24 cellular contexts compared by ENCODE assay signal in the genomic region with DNA sequence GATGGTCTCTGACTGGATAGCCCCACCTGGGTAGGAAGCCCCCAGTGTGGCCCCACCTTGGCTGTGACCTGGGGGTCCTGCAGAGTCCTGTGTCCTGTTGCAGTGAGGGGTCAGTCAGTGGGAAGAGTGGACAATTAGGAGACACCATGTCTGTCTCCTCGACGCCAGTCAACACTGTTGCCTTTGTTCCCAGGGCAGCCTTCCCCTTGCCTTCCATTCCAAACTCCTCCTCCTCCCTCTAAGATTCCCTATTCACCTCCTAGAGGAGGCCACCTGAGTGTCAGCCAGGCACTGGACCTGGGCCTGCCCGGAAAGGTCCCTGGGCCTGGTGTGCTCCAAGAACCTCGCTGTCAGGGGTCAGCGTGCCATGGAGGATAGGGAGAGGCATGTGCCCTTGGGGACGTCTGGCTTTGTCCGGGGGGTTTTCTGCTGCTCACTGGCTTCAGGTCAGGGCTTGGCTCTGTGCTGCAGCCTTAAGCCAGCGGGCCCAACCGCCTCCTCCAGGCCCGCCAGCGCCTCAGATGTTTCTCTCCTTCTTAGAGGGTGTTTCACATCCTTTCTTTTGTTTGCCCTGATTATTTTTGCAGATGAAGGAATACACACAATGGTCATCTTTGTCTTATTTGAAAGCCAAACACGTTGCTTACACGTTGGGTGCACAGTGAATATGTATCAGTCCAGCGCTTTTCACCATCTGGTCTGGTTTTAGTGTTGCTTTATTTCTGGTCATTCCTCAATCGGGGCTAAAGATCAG.
DNase-seq lines count a peak whose midpoint lies in the region; ATAC-seq and TF ChIP-seq lines count a peak whose summit lies in the region.
"Had no signal": no experiment of that assay in that cellular context is flagged by ENCODE, and none has a peak within 500 bp of the region (broad histone marks: within the 10 kb centered on the region; RNA-seq: fewer than 3 reads in every experiment).

No MANE protein-coding gene starts in this region.

- POLR2A ChIA-PET in SK-N-SH (lab: Yijun Ruan, JAX) = interaction anchor here (0.6 kb wide), 1 partner anchor 268 kb away, joined by 5 read pairs; no protein-coding TSS in a partner anchor

- CTCF ChIA-PET in SK-N-SH (lab: Yijun Ruan, JAX) = no interaction called here

- no peak overlapping the region for H3K9ac ChIP-seq in SK-N-SH
- H3K9ac ChIP-seq: KMS-11 had no signal

- TF ChIP-seq EP300 in SK-N-SH (IDR thresholded peaks at IDR 0.05; ENCODE audit: borderline replicate concordance in 1 of 2, low read depth in 1 of 2, low read length in 1 of 2) (no peak), stomach (IDR thresholded peaks at IDR 0.05) (no peak)

- no peak overlapping the region for H3K4me3 ChIP-seq in SK-N-SH (ENCODE audit: low read depth in 2 of 2, low read length in 1 of 2)
- no peak overlapping the region for H3K4me3 ChIP-seq in stomach
- H3K4me3 ChIP-seq: prostate gland, skin epidermis had no signal

- peaks cover 38% of the 10 kb centered on the region for H3K4me1 Mint-ChIP-seq in activated T-helper 17 cell treated with anti-CD3 and anti-CD28 coated beads, Interleukin-2, amount 50 U/mL, for 72 hours

- H3K27me3 Mint-ChIP-seq in activated T-helper 17 cell treated with anti-CD3 and anti-CD28 coated beads, Interleukin-2, amount 50 U/mL, for 72 hours = no peaks in the 10 kb centered on the region
- H3K27me3 Mint-ChIP-seq: dendritic cell treated with granulocyte-macrophage colony-stimulating factor and Interleukin-4, amounts not matched to agents 40 ng/mL and 50 ng/mL, for 4 days; type B pancreatic cell had no signal

- TF ChIP-seq RAD21 in SK-N-SH (IDR thresholded peaks at IDR 0.05; ENCODE audit: low read length) = no peak

- no peaks in the 10 kb centered on the region for H3K9me3 Mint-ChIP-seq in activated T-helper 17 cell treated with anti-CD3 and anti-CD28 coated beads, Interleukin-2, amount 50 U/mL, for 72 hours
- H3K9me3 Mint-ChIP-seq: dendritic cell treated with granulocyte-macrophage colony-stimulating factor and Interleukin-4, amounts not matched to agents 40 ng/mL and 50 ng/mL, for 4 days; natural killer cell; type B pancreatic cell had no signal

- TF ChIP-seq CTCF in SK-N-SH (IDR thresholded peaks at IDR 0.05) (no peak), stomach (IDR thresholded peaks at IDR 0.05) (no peak)

- 96% methylated on average over 13 of the region's 15 CpGs for WGBS in SK-N-SH (ENCODE audit: low lambda C conversion rate)
- WGBS in stomach, 5 donors = 63 to 79% (median 75%) methylated on average over 15 of the region's 15 CpGs

- H3K9me3 ChIP-seq in SK-N-SH = no peaks in the 10 kb centered on the region
- no peaks in the 10 kb centered on the region for H3K9me3 ChIP-seq in stomach
- H3K9me3 ChIP-seq: prostate gland had no signal

- intact Hi-C loops in stomach (cut with DNase I; ENCODE audit: low total_unique reads) = no loop called here

- H3K36me3 ChIP-seq in SK-N-SH (replicated peaks in 1 of 2; ENCODE audit: control insufficient read depth in 1 of 2, insufficient read depth in 2 of 2, low read length in 1 of 2) (no peaks in the 10 kb centered on the region), stomach (peaks cover 0 to 6% (median 0%) of the 10 kb centered on the region in 4 donors)
- H3K36me3 ChIP-seq: prostate gland had no signal

- no peak for ATAC-seq in SK-N-SH treated with all-trans-retinoic acid at 6 μM for 48 hours
- no peak for ATAC-seq in activated T-helper 17 cell treated with anti-CD3 and anti-CD28 coated beads, Interleukin-2, amount 50 U/mL, for 72 hours (replicated peaks)
- ATAC-seq in HG03175 (IDR thresholded peaks at IDR 0.05; ENCODE audit: unreplicated experiment) = no peak
- ATAC-seq: natural killer cell; stimulated activated naive CD8-positive, alpha-beta T cell treated with anti-CD3 and anti-CD28 coated beads, Interleukin-15, Interleukin-2, amounts not matched to agents 100 U/mL and 50 U/mL, for 24 hours had no signal

- no peak for TF ChIP-seq POLR2A in stomach (IDR thresholded peaks at IDR 0.05)

- H3K27me3 ChIP-seq in SK-N-SH (ENCODE audit: insufficient read depth) (no peaks in the 10 kb centered on the region), stomach (no peaks in the 10 kb centered on the region)

- H3K27ac Mint-ChIP-seq in activated T-helper 17 cell treated with anti-CD3 and anti-CD28 coated beads, Interleukin-2, amount 50 U/mL, for 72 hours = peak overlapping the region; percentile 46
- H3K27ac Mint-ChIP-seq: dendritic cell treated with granulocyte-macrophage colony-stimulating factor and Interleukin-4, amounts not matched to agents 40 ng/mL and 50 ng/mL, for 4 days; type B pancreatic cell had no signal

- H4K20me1 ChIP-seq in SK-N-SH (ENCODE audit: insufficient read depth) = peaks cover 14% of the 10 kb centered on the region; the same call in 1 of the 2 replicates

- H3K27ac ChIP-seq in SK-N-SH (ENCODE audit: low read depth in 2 of 2, low read length in 1 of 2) = peak overlapping the region in 1 of 2 experiments; percentile 34; a peak in 1 of 4 replicates
- H3K27ac ChIP-seq in stomach = peak overlapping the region; percentile 75 to 93 (median 84)
- H3K27ac ChIP-seq: 22Rv1, KMS-11, prostate gland, skin epidermis had no signal

- no peaks in the 10 kb centered on the region for H3K79me2 ChIP-seq in SK-N-SH (ENCODE audit: insufficient read depth)

- H3K36me3 Mint-ChIP-seq in activated T-helper 17 cell treated with anti-CD3 and anti-CD28 coated beads, Interleukin-2, amount 50 U/mL, for 72 hours (ENCODE audit: low read depth) = peaks cover 23% of the 10 kb centered on the region
- H3K36me3 Mint-ChIP-seq: natural killer cell, type B pancreatic cell had no signal

- H3K4me1 ChIP-seq in SK-N-SH (ENCODE audit: control insufficient read depth in 1 of 2, insufficient read depth in 2 of 2, low read depth in 1 of 2, low read length in 1 of 2) (peaks cover 0 to 80% of the 10 kb centered on the region in 2 experiments; a peak in 1 of 4 replicates), stomach (peaks cover 38 to 65% (median 55%) of the 10 kb centered on the region in 4 donors)

- no peak overlapping the region for H3K4me3 Mint-ChIP-seq in activated T-helper 17 cell treated with anti-CD3 and anti-CD28 coated beads, Interleukin-2, amount 50 U/mL, for 72 hours
- H3K4me3 Mint-ChIP-seq: dendritic cell treated with granulocyte-macrophage colony-stimulating factor and Interleukin-4, amounts not matched to agents 40 ng/mL and 50 ng/mL, for 4 days; natural killer cell; type B pancreatic cell had no signal

- H3F3A ChIP-seq in SK-N-SH (replicated peaks; ENCODE audit: insufficient read depth) = no peaks in the 10 kb centered on the region

- peak; percentile 60 for DNase-seq in SK-N-SH
- peak; percentile 13 for DNase-seq in midbrain (lab: John Stamatoyannopoulos, UW)
- no peak for DNase-seq in stomach
- no peak for DNase-seq in NCI-H187 (lab: John Stamatoyannopoulos, UW)
- DNase-seq in 8988T = no peak
- DNase-seq: activated CD4-positive, CD25-positive, alpha-beta regulatory T cell treated with anti-CD3 and anti-CD28 coated beads, Interleukin-2, amount 50 U/mL, for 72 hours; AML-193; Calu3; EL; H7; hippocampal formation; natural killer cell; NCI-H1092 treated with DMSO at 0.1 percent for 48 hours; NCI-H524; stimulated activated naive CD8-positive, alpha-beta T cell treated with anti-CD3 and anti-CD28 coated beads, Interleukin-15, Interleukin-2, amounts not matched to agents 100 U/mL and 50 U/mL, for 24 hours had no signal

- no peak overlapping the region for H3K4me2 ChIP-seq in SK-N-SH
- H3K4me2 ChIP-seq: KMS-11 had no signal

- no peak overlapping the region for H2AFZ ChIP-seq in SK-N-SH (ENCODE audit: low read depth)

- no peaks in the 10 kb centered on the region for H3K9me2 ChIP-seq in SK-N-SH

TF ChIP-seq in SK-N-SH, 30 proteins besides CTCF, POLR2A, EP300 and RAD21:
- TF ChIP-seq RCOR1 (IDR thresholded peaks at IDR 0.05; ENCODE audit: low read length) (no peak), FOXM1 (IDR thresholded peaks at IDR 0.05; ENCODE audit: low read depth) (no peak), YY1 (IDR thresholded peaks at IDR 0.05; ENCODE audit: low read depth) (no peak), MEF2A (IDR thresholded peaks at IDR 0.05; ENCODE audit: borderline replicate concordance, low read depth) (no peak), RFX5 (IDR thresholded peaks at IDR 0.05; ENCODE audit: low read length) (no peak), TCF12 (IDR thresholded peaks at IDR 0.05) (no peak), GATA2 (CRISPR knock-in tag; IDR thresholded peaks at IDR 0.05) (no peak), CHD2 (IDR thresholded peaks at IDR 0.05; ENCODE audit: low read length, partially characterized antibody) (no peak)

TF ChIP-seq in SK-N-SH treated with all-trans-retinoic acid at 6 μM for 48 hours, 23 proteins besides CTCF, POLR2A, EP300 and RAD21:
- TF ChIP-seq OSR1 (CRISPR knock-in tag; IDR thresholded peaks at IDR 0.05) (no peak), ZC3H10 (CRISPR knock-in tag; IDR thresholded peaks at IDR 0.05) (no peak), BACH2 (CRISPR knock-in tag; IDR thresholded peaks at IDR 0.05; ENCODE audit: borderline replicate concordance) (no peak)

Comparison
In these comparisons a context has a peak if more than half of its experiments do, and no peak if none do; other contexts are left out.
1. DNase-seq: peak in SK-N-SH (single experiment) and midbrain (single experiment); none in stomach (single experiment), NCI-H187 (0 of 2) and 8988T (single experiment).